1 cellular context compared by ENCODE assay signal in genomic region chr6:5746392-5747140, GRCh38.
TF ChIP-seq lines count a peak whose summit lies in the region.

No MANE protein-coding gene starts in this region.

TF ChIP-seq in WTC11, 78 proteins besides CTCF, POLR2A, EP300 and RAD21 (continued from another document):
- no peak for TF ChIP-seq AFF4 (CRISPR knock-in tag; IDR thresholded peaks at IDR 0.05; ENCODE audit: borderline replicate concordance)
